In the genomic region with DNA sequence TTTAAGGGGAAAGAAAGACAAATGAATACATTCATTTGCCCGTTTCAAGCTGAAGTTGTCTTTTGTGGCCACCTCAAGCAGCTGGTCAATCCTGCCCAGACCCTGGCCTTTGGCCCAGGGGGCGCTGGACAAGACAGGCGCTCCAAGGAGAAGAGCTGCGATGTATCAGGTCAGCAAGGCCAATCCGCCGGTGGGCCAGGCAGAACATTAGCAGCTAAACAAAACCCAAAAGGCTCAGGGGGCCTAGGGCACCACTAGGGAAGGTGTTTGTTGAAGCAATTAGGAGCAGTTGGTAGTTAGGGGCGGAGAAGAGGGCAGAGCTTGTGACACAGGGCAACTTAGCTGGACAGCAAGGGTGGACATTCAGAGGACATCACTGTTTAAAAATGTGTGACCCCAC, we compare ENCODE assay signal across 17 cellular contexts.
A peak's percentile ranks its signal among the peaks of the same experiment; 100 is the strongest.
DNase-seq lines count a peak whose midpoint lies in the region; ATAC-seq and TF ChIP-seq lines count a peak whose summit lies in the region.
"Had no signal": no experiment of that assay in that cellular context is flagged by ENCODE, and none has a peak within 500 bp of the region (broad histone marks: within the 10 kb centered on the region; RNA-seq: fewer than 3 reads in every experiment).

No MANE protein-coding gene starts in this region.

- H3K4me1 ChIP-seq in mammary epithelial cell (ENCODE audit: insufficient read depth, low read length) (no peaks in the 10 kb centered on the region), endodermal cell (ENCODE audit: control insufficient read depth, insufficient read depth, low read length) (peaks cover 5% of the 10 kb centered on the region), neural progenitor cell (peaks cover 27% of the 10 kb centered on the region)
- H3K4me1 ChIP-seq: BLaER1 treated with 17β-estradiol and CSF1 and Interleukin-3, amounts not matched to agents 10 nM and 100 nM had no signal

- H3K4me2 ChIP-seq in mammary epithelial cell (ENCODE audit: insufficient read depth, low read depth, low read length) (no peak overlapping the region), neural progenitor cell (no peak overlapping the region)
- H3K4me2 ChIP-seq: BLaER1 treated with 17β-estradiol and CSF1 and Interleukin-3, amounts not matched to agents 10 nM and 100 nM had no signal

- H3F3A ChIP-seq in neural progenitor cell (ENCODE audit: low read depth): peaks cover 18% of the 10 kb centered on the region

- dilution Hi-C loops in mammary epithelial cell (cut with HindIII; ENCODE audit: low sequenced_read_pairs): no loop called here

- H3K79me2 ChIP-seq in mammary epithelial cell (ENCODE audit: insufficient read depth, low read length) (no peaks in the 10 kb centered on the region), neural progenitor cell (ENCODE audit: low read depth) (no peaks in the 10 kb centered on the region)

- no peak for ATAC-seq in stimulated activated memory B cell treated with anti-CD40 and anti-IgM and Interleukin-4, amounts not matched to agents 10 μg/mL and 1 μg/mL and 100 μg/mL, for 72 hours
- ATAC-seq: CD8-positive, alpha-beta T cell; GM12878; HCT116 had no signal

- H3K27ac Mint-ChIP-seq in MCF 10A (ENCODE audit: low read depth, unreplicated experiment): peak overlapping the region; percentile 63
- H3K27ac Mint-ChIP-seq in endodermal cell: no peak overlapping the region
- H3K27ac Mint-ChIP-seq in neural progenitor cell: no peak overlapping the region
- H3K27ac Mint-ChIP-seq in stimulated activated memory B cell treated with anti-CD40 and anti-IgM and Interleukin-4, amounts not matched to agents 10 μg/mL and 1 μg/mL and 100 μg/mL, for 72 hours: no peak overlapping the region
- H3K27ac Mint-ChIP-seq: CD8-positive, alpha-beta T cell; HFFc6 had no signal

- in situ Hi-C loops in mammary epithelial cell (cut with MboI; ENCODE audit: low sequenced_read_pairs in 2 of 2): no loop called here

- H3K36me3 Mint-ChIP-seq in MCF 10A (ENCODE audit: insufficient read depth, unreplicated experiment): no peaks in the 10 kb centered on the region
- no peaks in the 10 kb centered on the region for H3K36me3 Mint-ChIP-seq in endodermal cell (ENCODE audit: low read depth)
- H3K36me3 Mint-ChIP-seq in neural progenitor cell: peaks cover 2% of the 10 kb centered on the region
- H3K36me3 Mint-ChIP-seq in stimulated activated memory B cell treated with anti-CD40 and anti-IgM and Interleukin-4, amounts not matched to agents 10 μg/mL and 1 μg/mL and 100 μg/mL, for 72 hours: no peaks in the 10 kb centered on the region
- H3K36me3 Mint-ChIP-seq: CD8-positive, alpha-beta T cell had no signal

- POLR2A ChIA-PET in MCF 10A (lab: Yijun Ruan, JAX): no interaction called here

- TF ChIP-seq CTCF in MCF 10A (IDR thresholded peaks at IDR 0.05; ENCODE audit: unreplicated experiment) (no peak), mammary epithelial cell (conservative IDR thresholded peaks at IDR 0.05 in 1 of 2, IDR thresholded peaks at IDR 0.05 in 1 of 2; ENCODE audit: extremely low read depth in 1 of 2, insufficient read depth in 1 of 2, low read depth in 1 of 2, low read length in 2 of 2) (no peak), endodermal cell (conservative IDR thresholded peaks at IDR 0.05) (peak; percentile 13), neural progenitor cell (IDR thresholded peaks at IDR 0.05) (peak; percentile 22)

- CTCF ChIA-PET in MCF 10A (lab: Yijun Ruan, JAX) (interaction anchor here (1.1 to 1.9 kb wide), 3 partner anchors 13 to 181 kb away, joined by 4 to 15 read pairs (median 4); no protein-coding TSS in a partner anchor), mammary epithelial cell (lab: Charles Lee; ENCODE audit: low non-redundant PET) (no interaction called here)

- H3K27ac ChIP-seq in mammary epithelial cell (ENCODE audit: insufficient read depth, low read depth, low read length) (no peak overlapping the region), endodermal cell (ENCODE audit: low read depth, low read length) (no peak overlapping the region), neural progenitor cell (no peak overlapping the region)
- H3K27ac ChIP-seq: BLaER1 treated with 17β-estradiol and CSF1 and Interleukin-3, amounts not matched to agents 10 nM and 100 nM had no signal

- H3K9ac ChIP-seq in mammary epithelial cell (ENCODE audit: insufficient read depth, low read length) (no peak overlapping the region), endodermal cell (ENCODE audit: extremely low read depth, low read length, poor library complexity, severe bottlenecking) (no peak overlapping the region), neural progenitor cell (no peak overlapping the region)
- H3K9ac ChIP-seq: BLaER1 treated with 17β-estradiol and CSF1 and Interleukin-3, amounts not matched to agents 10 nM and 100 nM had no signal

- WGBS in mammary epithelial cell (ENCODE audit: low coverage, missing lambda C conversion rate): 72% methylated on average over 7 of the region's 7 CpGs
- 29 to 32% methylated on average over 3 to 7 of the region's 7 CpGs for WGBS in endodermal cell (ENCODE audit: insufficient coverage in 1 of 2, insufficient read length in 1 of 2), 2 experiments

- H3K36me3 ChIP-seq in mammary epithelial cell (ENCODE audit: insufficient read depth, low read length): no peaks in the 10 kb centered on the region
- no peaks in the 10 kb centered on the region for H3K36me3 ChIP-seq in endodermal cell (ENCODE audit: control insufficient read depth, insufficient read depth, low read length)
- no peaks in the 10 kb centered on the region for H3K36me3 ChIP-seq in neural progenitor cell
- H3K36me3 ChIP-seq: BLaER1 treated with 17β-estradiol and CSF1 and Interleukin-3, amounts not matched to agents 10 nM and 100 nM had no signal

- H3K9me3 Mint-ChIP-seq in MCF 10A (ENCODE audit: unreplicated experiment) (no peaks in the 10 kb centered on the region), endodermal cell (no peaks in the 10 kb centered on the region), neural progenitor cell (peaks cover 7% of the 10 kb centered on the region)
- no peaks in the 10 kb centered on the region for H3K9me3 Mint-ChIP-seq in stimulated activated memory B cell treated with anti-CD40 and anti-IgM and Interleukin-4, amounts not matched to agents 10 μg/mL and 1 μg/mL and 100 μg/mL, for 72 hours
- H3K9me3 Mint-ChIP-seq: CD8-positive, alpha-beta T cell; HFFc6 had no signal

- no peaks in the 10 kb centered on the region for H4K20me1 ChIP-seq in mammary epithelial cell (ENCODE audit: insufficient read depth, low read length)
- H4K20me1 ChIP-seq in neural progenitor cell (ENCODE audit: low read depth): peaks cover 69% of the 10 kb centered on the region
- H4K20me1 ChIP-seq: BLaER1 treated with 17β-estradiol and CSF1 and Interleukin-3, amounts not matched to agents 10 nM and 100 nM had no signal

- BruUV-seq in MCF 10A (replicated peaks; lab: Mats Ljungman, UMichigan) (no TSS peak), mammary epithelial cell (replicated peaks; lab: Mats Ljungman, UMichigan) (no TSS peak)

- H3K4me3 ChIP-seq in mammary epithelial cell (replicated peaks in 1 of 3; ENCODE audit: insufficient read depth in 1 of 3, low read depth in 2 of 3, low read length in 3 of 3) (no peak overlapping the region), endodermal cell (ENCODE audit: low read length) (no peak overlapping the region), neural progenitor cell (no peak overlapping the region)
- H3K4me3 ChIP-seq: BLaER1 treated with 17β-estradiol and CSF1 and Interleukin-3, amounts not matched to agents 10 nM and 100 nM; GM12878 had no signal

- H3K4me3 Mint-ChIP-seq in MCF 10A (ENCODE audit: unreplicated experiment) (no peak overlapping the region), endodermal cell (no peak overlapping the region), neural progenitor cell (no peak overlapping the region)
- H3K4me3 Mint-ChIP-seq in stimulated activated memory B cell treated with anti-CD40 and anti-IgM and Interleukin-4, amounts not matched to agents 10 μg/mL and 1 μg/mL and 100 μg/mL, for 72 hours: no peak overlapping the region
- H3K4me3 Mint-ChIP-seq: CD8-positive, alpha-beta T cell; HFFc6 had no signal

- H3K27me3 Mint-ChIP-seq in MCF 10A (ENCODE audit: insufficient read depth, unreplicated experiment) (no peaks in the 10 kb centered on the region), endodermal cell (ENCODE audit: insufficient read depth) (peaks cover 100% of the 10 kb centered on the region), neural progenitor cell (ENCODE audit: insufficient read depth, low read depth) (peaks cover 95% of the 10 kb centered on the region)
- peaks cover 89% of the 10 kb centered on the region for H3K27me3 Mint-ChIP-seq in stimulated activated memory B cell treated with anti-CD40 and anti-IgM and Interleukin-4, amounts not matched to agents 10 μg/mL and 1 μg/mL and 100 μg/mL, for 72 hours

- H3K4me1 Mint-ChIP-seq in MCF 10A (ENCODE audit: insufficient read depth, unreplicated experiment) (no peaks in the 10 kb centered on the region), endodermal cell (peaks cover 10% of the 10 kb centered on the region), neural progenitor cell (peaks cover 9% of the 10 kb centered on the region)
- peaks cover 14% of the 10 kb centered on the region for H3K4me1 Mint-ChIP-seq in stimulated activated memory B cell treated with anti-CD40 and anti-IgM and Interleukin-4, amounts not matched to agents 10 μg/mL and 1 μg/mL and 100 μg/mL, for 72 hours

- H3K9me3 ChIP-seq in mammary epithelial cell (replicated peaks; ENCODE audit: insufficient read depth, low read length) (no peaks in the 10 kb centered on the region), endodermal cell (ENCODE audit: control insufficient read depth, low read length) (no peaks in the 10 kb centered on the region), neural progenitor cell (ENCODE audit: low read depth) (no peaks in the 10 kb centered on the region)

- DNase-seq in MCF 10A (ENCODE audit: unreplicated experiment): no peak
- DNase-seq in mammary epithelial cell: no peak
- peak; percentile 49 for DNase-seq in endodermal cell
- peak; percentile 44 for DNase-seq in neural progenitor cell (ENCODE audit: low spot score)
- DNase-seq in activated CD8-positive, alpha-beta memory T cell treated with anti-CD3 and anti-CD28 coated beads, Interleukin-2, amount 50 U/mL, for 4 hours: no peak
- no peak for DNase-seq in central memory CD4-positive, alpha-beta T cell
- DNase-seq: 8988T; Calu3; CD8-positive, alpha-beta T cell; DND-41; EL; HFFc6; IMR-90 had no signal

- intact Hi-C loops in MCF 10A (cut with micrococcal nuclease): no loop called here
- intact Hi-C loops in mammary epithelial cell (cut with micrococcal nuclease): no loop called here

- H2AFZ ChIP-seq in mammary epithelial cell (ENCODE audit: low read depth, low read length): no peak overlapping the region
- H2AFZ ChIP-seq in neural progenitor cell (replicated peaks): no peak overlapping the region

- peaks cover 43% of the 10 kb centered on the region for H3K27me3 ChIP-seq in mammary epithelial cell (ENCODE audit: insufficient read depth, low read length)
- H3K27me3 ChIP-seq in endodermal cell (ENCODE audit: control insufficient read depth, insufficient read depth, low read length, poor library complexity, severe bottlenecking): peaks cover 100% of the 10 kb centered on the region
- H3K27me3 ChIP-seq in neural progenitor cell: peaks cover 100% of the 10 kb centered on the region
- H3K27me3 ChIP-seq: BLaER1 treated with 17β-estradiol and CSF1 and Interleukin-3, amounts not matched to agents 10 nM and 100 nM had no signal

Comparison
In these comparisons a context has a peak if more than half of its experiments do, and no peak if none do; other contexts are left out.
1. DNase-seq: peak in endodermal cell (single experiment) and neural progenitor cell (single experiment); none in MCF 10A (single experiment), mammary epithelial cell (single experiment), activated CD8-positive, alpha-beta memory T cell treated with anti-CD3 and anti-CD28 coated beads, Interleukin-2, amount 50 U/mL, for 4 hours (single experiment) and central memory CD4-positive, alpha-beta T cell (single experiment).
2. CTCF ChIP-seq: peak in endodermal cell (single experiment) and neural progenitor cell (single experiment); none in MCF 10A (single experiment) and mammary epithelial cell (0 of 2).